Comparison of ENCODE assay signal across 8 cellular contexts in genomic region chr6:107489636-107490567, GRCh38. TPM values are rescaled to one million over a fixed set of nuclear protein-coding genes. Genes with fewer than 3 reads are reported as not detected.
A peak's percentile ranks its signal among the peaks of the same experiment; 100 is the strongest.
DNase-seq lines count a peak whose midpoint lies in the region; ATAC-seq and TF ChIP-seq lines count a peak whose summit lies in the region.

Gene SOBP (plus strand): TSS chr6:107490117. CDS start chr6:107490617, 500 bp downstream.

- CTCF ChIA-PET in T-cell (lab: Charles Lee): interaction anchor here in 1 of 2 donors (0.6 to 0.8 kb wide), 2 partner anchors 31 to 213 kb away, joined by 3 read pairs; partner anchors contain the start of gene PDSS2

- DNase-seq in stimulated activated CD4-positive, alpha-beta T cell treated with anti-CD3 and anti-CD28 coated beads, Interleukin-12 subunit alpha, Interleukin-12 subunit beta, amount 100 ng/mL, for 4 hours: peak; percentile 45
- no peak for DNase-seq in stimulated activated CD4-positive, alpha-beta T cell treated with anti-CD3 and anti-CD28 coated beads, Interleukin-1b, Interleukin-23, amount 100 ng/mL, for 48 hours
- DNase-seq in T-cell (peak in 16 of 34 experiments; percentile 3 to 46 (median 24)), sciatic nerve (ENCODE audit: low spot score) (peak; percentile 83), KG1 (lab: John Stamatoyannopoulos, UW) (no peak)

- TF ChIP-seq CTCF in KMS-11 (conservative IDR thresholded peaks at IDR 0.05; ENCODE audit: low read depth, low read length): no peak
- TF ChIP-seq CTCF in brain (conservative IDR thresholded peaks at IDR 0.05): peak in 1 of 2 experiments; percentile 13

- no peaks in the 10 kb centered on the region for H3K9me3 ChIP-seq in iPS-18c (ENCODE audit: control insufficient read depth, insufficient read depth, low read length)

- H3K27me3 Mint-ChIP-seq in T-cell: peaks cover 27 to 53% of the 10 kb centered on the region in 2 donors
- H3K27me3 Mint-ChIP-seq in brain: peaks cover 29% of the 10 kb centered on the region

- no peaks in the 10 kb centered on the region for H3K36me3 ChIP-seq in KMS-11 (ENCODE audit: insufficient read depth)

- POLR2A ChIA-PET in T-cell (lab: Charles Lee): no interaction called here

- H3K36me3 Mint-ChIP-seq in T-cell: no peaks in the 10 kb centered on the region
- no peaks in the 10 kb centered on the region for H3K36me3 Mint-ChIP-seq in brain

- H3K9me3 Mint-ChIP-seq in T-cell (no peaks in the 10 kb centered on the region), brain (no peaks in the 10 kb centered on the region)

- no peak within 1 kb of the TSS for H3K27ac ChIP-seq in KMS-11

- intact Hi-C loops in sciatic nerve (cut with DNase I): no loop called here

- H3K9ac ChIP-seq in KMS-11: peak within 1 kb of the TSS; percentile 27; the same call in 1 of the 2 replicates

- H3K27ac Mint-ChIP-seq in T-cell: peak within 1 kb of the TSS in 1 of 2 donors; percentile 28
- peak within 1 kb of the TSS; percentile 92 to 98 (median 95) for H3K27ac Mint-ChIP-seq in brain

- no peak within 1 kb of the TSS for H3K4me3 ChIP-seq in KMS-11 (IDR thresholded peaks at IDR 0.05; ENCODE audit: insufficient read depth, low read depth, low read length)
- peak within 1 kb of the TSS; percentile 81 for H3K4me3 ChIP-seq in iPS-18c (ENCODE audit: insufficient read depth, low read depth, low read length)

- peaks cover 20% of the 10 kb centered on the region; the same call in 1 of the 2 replicates for H3K79me2 ChIP-seq in KMS-11 (ENCODE audit: insufficient read depth, low read depth)

- H3K4me1 ChIP-seq in KMS-11 (ENCODE audit: low read depth, poor library complexity, severe bottlenecking): peaks cover 36% of the 10 kb centered on the region

- no peaks in the 10 kb centered on the region for H4K20me1 ChIP-seq in KMS-11 (ENCODE audit: insufficient read depth)

- H2AFZ ChIP-seq in KMS-11 (ENCODE audit: low read depth): peak within 1 kb of the TSS; percentile 66

- H3K4me2 ChIP-seq in KMS-11: peak within 1 kb of the TSS; percentile 88; the same call in 1 of the 2 replicates

- peak within 1 kb of the TSS; percentile 83 to 89 (median 86) for H3K4me3 Mint-ChIP-seq in T-cell
- H3K4me3 Mint-ChIP-seq in brain: peak within 1 kb of the TSS in 4 of 5 experiments; percentile 95 to 99 (median 98)

- H3K27me3 ChIP-seq in KMS-11 (ENCODE audit: insufficient read depth, low read depth): no peaks in the 10 kb centered on the region

- H3K4me1 Mint-ChIP-seq in T-cell (peaks cover 14 to 27% (median 22%) of the 10 kb centered on the region in 3 donors), brain (peaks cover 11% of the 10 kb centered on the region)

- ATAC-seq in T-cell (replicated peaks in 1 of 4) (peak; percentile 61 to 68 (median 66)), sciatic nerve (peak; percentile 61)

RNA-seq across cellular contexts. Expression of gene SOBP, which starts in this region (rescaled TPM):
- total RNA-seq in T-cell (under 1 TPM; 0.30 to 0.95 (median 0.46) TPM), sciatic nerve (18.5 TPM)
- polyA plus RNA-seq in brain (ENCODE audit: insufficient read depth, low read depth, low replicate concordance): 27.2 TPM

Comparison
In these comparisons a context has a peak if more than half of its experiments do, and no peak if none do; other contexts are left out.
1. DNase-seq: peak in stimulated activated CD4-positive, alpha-beta T cell treated with anti-CD3 and anti-CD28 coated beads, Interleukin-12 subunit alpha, Interleukin-12 subunit beta, amount 100 ng/mL, for 4 hours (single experiment) and sciatic nerve (single experiment); none in stimulated activated CD4-positive, alpha-beta T cell treated with anti-CD3 and anti-CD28 coated beads, Interleukin-1b, Interleukin-23, amount 100 ng/mL, for 48 hours (single experiment) and KG1 (single experiment).
2. Peak in ATAC-seq in T-cell; RNA of the gene not detected or under 1 TPM.